Comparison of ENCODE assay signal across 14 cellular contexts in genomic region chr6:31125162-31125561, GRCh38. TPM values are rescaled to one million over a fixed set of nuclear protein-coding genes. Genes with fewer than 3 reads are reported as not detected.
DNase-seq lines count a peak whose midpoint lies in the region; ATAC-seq and TF ChIP-seq lines count a peak whose summit lies in the region.
"Had no signal": no experiment of that assay in that cellular context is flagged by ENCODE, and none has a peak within 500 bp of the region (broad histone marks: within the 10 kb centered on the region; RNA-seq: fewer than 3 reads in every experiment).

No MANE protein-coding gene starts in this region.

- CTCF ChIA-PET in CD4-positive, alpha-beta memory T cell (lab: Charles Lee; ENCODE audit: partially characterized antibody): interaction anchor here (1.3 to 2.9 kb wide), 2 partner anchors 9 to 38 kb away, joined by 5 to 13 read pairs; no protein-coding TSS in a partner anchor

- H3K4me3 Mint-ChIP-seq in CD4-positive, alpha-beta memory T cell: no peak overlapping the region
- H3K4me3 Mint-ChIP-seq: activated T-cell treated with anti-CD3 and anti-CD28 coated beads, Interleukin-2, amount 50 U/mL, for 72 hours; brain had no signal

- no peaks in the 10 kb centered on the region for H3K36me3 ChIP-seq in HUES48 (ENCODE audit: control insufficient read depth, insufficient read depth, low read length)
- no peaks in the 10 kb centered on the region for H3K36me3 ChIP-seq in CD4-positive, alpha-beta memory T cell (ENCODE audit: insufficient read depth, low read length)
- H3K36me3 ChIP-seq in mucosa of descending colon (ENCODE audit: low read depth): no peaks in the 10 kb centered on the region

- H3K9ac ChIP-seq in HUES48 (ENCODE audit: low read depth, low read length): no peak overlapping the region

- H3K27ac Mint-ChIP-seq in CD4-positive, alpha-beta memory T cell: no peak overlapping the region
- H3K27ac Mint-ChIP-seq: activated T-cell treated with anti-CD3 and anti-CD28 coated beads, Interleukin-2, amount 50 U/mL, for 72 hours had no signal

- TF ChIP-seq CTCF in mucosa of descending colon (IDR thresholded peaks at IDR 0.05): no peak

- H3K36me3 Mint-ChIP-seq in CD4-positive, alpha-beta memory T cell: no peaks in the 10 kb centered on the region
- H3K36me3 Mint-ChIP-seq: brain had no signal

- H3K4me3 ChIP-seq in HUES48 (ENCODE audit: low read depth, low read length) (no peak overlapping the region), skeletal muscle cell (ENCODE audit: low read depth, low read length) (no peak overlapping the region), mucosa of descending colon (no peak overlapping the region)
- H3K4me3 ChIP-seq in CD4-positive, alpha-beta memory T cell (ENCODE audit: low read length in 2 of 2): no peak overlapping the region
- H3K4me3 ChIP-seq: smooth muscle cell had no signal

- H3K27ac ChIP-seq in HUES48 (ENCODE audit: low read depth, low read length): peak overlapping the region; percentile 48
- no peak overlapping the region for H3K27ac ChIP-seq in CD4-positive, alpha-beta memory T cell (ENCODE audit: low read depth, low read length)

- H3K9me3 Mint-ChIP-seq in CD4-positive, alpha-beta memory T cell: peaks cover 0 to 1% (median 0%) of the 10 kb centered on the region in 8 donors
- H3K9me3 Mint-ChIP-seq: activated T-cell treated with anti-CD3 and anti-CD28 coated beads, Interleukin-2, amount 50 U/mL, for 72 hours; brain had no signal

- ATAC-seq in left ventricle myocardium superior: peak; percentile 32
- ATAC-seq in GM19455 (IDR thresholded peaks at IDR 0.05; ENCODE audit: unreplicated experiment): no peak
- no peak for ATAC-seq in HG03045 (IDR thresholded peaks at IDR 0.05; ENCODE audit: unreplicated experiment)
- ATAC-seq in mucosa of descending colon: no peak
- ATAC-seq: activated T-cell treated with anti-CD3 and anti-CD28 coated beads, Interleukin-2, amount 50 U/mL, for 72 hours had no signal

- peaks cover 2 to 8% (median 7%) of the 10 kb centered on the region in 4 donors for H3K4me1 Mint-ChIP-seq in CD4-positive, alpha-beta memory T cell

- no peaks in the 10 kb centered on the region for H3K9me3 ChIP-seq in HUES48 (ENCODE audit: control insufficient read depth, insufficient read depth, low read length)
- H3K9me3 ChIP-seq in CD4-positive, alpha-beta memory T cell (ENCODE audit: control insufficient read depth in 1 of 2, low read length in 2 of 2): no peaks in the 10 kb centered on the region
- H3K9me3 ChIP-seq in mucosa of descending colon: no peaks in the 10 kb centered on the region

- H3K4me1 ChIP-seq in HUES48 (ENCODE audit: control insufficient read depth, insufficient read depth, low read length): peaks cover 4% of the 10 kb centered on the region; the same call in 1 of the 2 replicates
- peaks cover 3% of the 10 kb centered on the region for H3K4me1 ChIP-seq in CD4-positive, alpha-beta memory T cell (ENCODE audit: insufficient read depth, low read length)
- peaks cover 15% of the 10 kb centered on the region for H3K4me1 ChIP-seq in mucosa of descending colon (ENCODE audit: low read depth)

- intact Hi-C loops in left ventricle myocardium superior (cut with micrococcal nuclease) (no loop called here), mucosa of descending colon (cut with DNase I, micrococcal nuclease) (no loop called here)
- intact Hi-C loops in CD4-positive, alpha-beta memory T cell (cut with micrococcal nuclease): no loop called here

- peak; percentile 66 for DNase-seq in astrocyte of the hippocampus (ENCODE audit: low read depth, low spot score)
- DNase-seq in left ventricle myocardium superior: no peak
- peak; percentile 16 for DNase-seq in skeletal muscle cell (ENCODE audit: low read depth)
- no peak for DNase-seq in CD4-positive, alpha-beta memory T cell
- DNase-seq in mucosa of descending colon: no peak
- DNase-seq: activated CD4-positive, CD25-positive, alpha-beta regulatory T cell treated with anti-CD3 and anti-CD28 coated beads, Interleukin-2, amount 50 U/mL, for 72 hours; activated T-cell treated with anti-CD3 and anti-CD28 coated beads, Interleukin-2, amount 50 U/mL, for 72 hours; SHP77 treated with DMSO at 0.1 percent for 48 hours had no signal

- H3K27me3 Mint-ChIP-seq in CD4-positive, alpha-beta memory T cell: peaks cover 3 to 6% of the 10 kb centered on the region in 2 donors

- H3K27me3 ChIP-seq in HUES48 (ENCODE audit: control insufficient read depth, insufficient read depth, low read length): no peaks in the 10 kb centered on the region
- H3K27me3 ChIP-seq in CD4-positive, alpha-beta memory T cell (ENCODE audit: insufficient read depth, low read length): no peaks in the 10 kb centered on the region

- POLR2A ChIA-PET in CD4-positive, alpha-beta memory T cell (lab: Charles Lee; ENCODE audit: partially characterized antibody): no interaction called here

RNA-seq across cellular contexts. Expression of gene CDSN, which starts 4.9 kb away (rescaled TPM):
- total RNA-seq in left ventricle myocardium superior: not detected
- total RNA-seq in CD4-positive, alpha-beta memory T cell: not detected
- not detected for polyA plus RNA-seq in CD4-positive, alpha-beta memory T cell
- not detected for total RNA-seq in mucosa of descending colon
- total RNA-seq: activated T-cell treated with anti-CD3 and anti-CD28 coated beads, Interleukin-2, amount 50 U/mL, for 72 hours; fibroblast of villous mesenchyme had no signal

RNA-seq across cellular contexts. Expression of gene PSORS1C1, which starts 10.6 kb away (rescaled TPM):
- total RNA-seq in left ventricle myocardium superior (1.5 TPM), mucosa of descending colon (10 to 100 TPM in 1 of 3 donors, 1 to 10 TPM in 2; 2.4 to 11.1 (median 4.6) TPM)
- not detected for total RNA-seq in CD4-positive, alpha-beta memory T cell
- polyA plus RNA-seq in CD4-positive, alpha-beta memory T cell: under 1 TPM in 1 of 2 donors, not detected in 1; 0.60 TPM

RNA-seq across cellular contexts. Expression of gene C6orf15, which starts 12.8 kb away (rescaled TPM):
- total RNA-seq in left ventricle myocardium superior (not detected), mucosa of descending colon (not detected)
- total RNA-seq in CD4-positive, alpha-beta memory T cell: not detected
- polyA plus RNA-seq in CD4-positive, alpha-beta memory T cell: not detected
- total RNA-seq: activated T-cell treated with anti-CD3 and anti-CD28 coated beads, Interleukin-2, amount 50 U/mL, for 72 hours; fibroblast of villous mesenchyme had no signal

RNA-seq across cellular contexts. Expression of gene PSORS1C2, which starts 13.7 kb away (rescaled TPM):
- total RNA-seq in left ventricle myocardium superior: not detected
- total RNA-seq in CD4-positive, alpha-beta memory T cell: not detected
- not detected for polyA plus RNA-seq in CD4-positive, alpha-beta memory T cell
- total RNA-seq in mucosa of descending colon: not detected
- total RNA-seq: activated T-cell treated with anti-CD3 and anti-CD28 coated beads, Interleukin-2, amount 50 U/mL, for 72 hours; fibroblast of villous mesenchyme had no signal

RNA-seq across cellular contexts. Expression of gene CCHCR1, which starts 32.4 kb away (rescaled TPM):
- total RNA-seq in left ventricle myocardium superior: 11.2 TPM
- 10 to 100 TPM; 29.8 to 30.5 TPM for total RNA-seq in CD4-positive, alpha-beta memory T cell
- polyA plus RNA-seq in CD4-positive, alpha-beta memory T cell: 1 to 10 TPM; 3.4 to 8.0 TPM
- total RNA-seq in mucosa of descending colon: 10 to 100 TPM; 25.7 to 53.3 (median 43.4) TPM

Comparison
In these comparisons a context has a peak if more than half of its experiments do, and no peak if none do; other contexts are left out.
1. DNase-seq: peak in astrocyte of the hippocampus (single experiment) and skeletal muscle cell (single experiment); none in left ventricle myocardium superior (single experiment), CD4-positive, alpha-beta memory T cell (0 of 5) and mucosa of descending colon (0 of 3).